In genomic region chr5:96080557-96080956, GRCh38 we compare ENCODE assay signal across 12 cellular contexts.
DNase-seq lines count a peak whose midpoint lies in the region; ATAC-seq and TF ChIP-seq lines count a peak whose summit lies in the region.
"Had no signal": no experiment of that assay in that cellular context is flagged by ENCODE, and none has a peak within 500 bp of the region (broad histone marks: within the 10 kb centered on the region; RNA-seq: fewer than 3 reads in every experiment).

No MANE protein-coding gene starts in this region.

- H3K4me1 Mint-ChIP-seq in activated T-helper 17 cell treated with anti-CD3 and anti-CD28 coated beads, Interleukin-2, amount 50 U/mL, for 72 hours: peaks cover 26% of the 10 kb centered on the region
- H3K4me1 Mint-ChIP-seq: CD8-positive, alpha-beta memory T cell had no signal

- H3K27me3 Mint-ChIP-seq in activated T-helper 17 cell treated with anti-CD3 and anti-CD28 coated beads, Interleukin-2, amount 50 U/mL, for 72 hours: peaks cover 4% of the 10 kb centered on the region

- TF ChIP-seq CTCF in foreskin fibroblast (IDR thresholded peaks at IDR 0.05; ENCODE audit: low read depth, low read length): no peak

- H3K36me3 Mint-ChIP-seq in activated T-helper 17 cell treated with anti-CD3 and anti-CD28 coated beads, Interleukin-2, amount 50 U/mL, for 72 hours (ENCODE audit: low read depth): no peaks in the 10 kb centered on the region
- H3K36me3 Mint-ChIP-seq: CD8-positive, alpha-beta memory T cell had no signal

- peak overlapping the region; percentile 49 for H3K27ac Mint-ChIP-seq in activated T-helper 17 cell treated with anti-CD3 and anti-CD28 coated beads, Interleukin-2, amount 50 U/mL, for 72 hours
- H3K27ac Mint-ChIP-seq: CD8-positive, alpha-beta memory T cell had no signal

- peak overlapping the region; percentile 10 for H3K4me3 Mint-ChIP-seq in activated T-helper 17 cell treated with anti-CD3 and anti-CD28 coated beads, Interleukin-2, amount 50 U/mL, for 72 hours
- H3K4me3 Mint-ChIP-seq: CD8-positive, alpha-beta memory T cell had no signal

- DNase-seq in stimulated activated CD4-positive, alpha-beta T cell treated with anti-CD3 and anti-CD28 coated beads, Interleukin-4, amount 100 ng/mL, for 48 hours (ENCODE audit: low read depth in 2 of 2): peak; percentile 15 to 18
- no peak for DNase-seq in stimulated activated CD4-positive, alpha-beta T cell treated with anti-CD3 and anti-CD28 coated beads, Interleukin-2, amount 100 ng/mL, for 48 hours
- DNase-seq in foreskin fibroblast: peak; percentile 82 to 86
- DNase-seq in DMS153 treated with DMSO at 0.1 percent for 48 hours (lab: John Stamatoyannopoulos, UW; ENCODE audit: unreplicated experiment): no peak
- DNase-seq: CD8-positive, alpha-beta memory T cell; NCI-H1417; transverse colon had no signal

- no peaks in the 10 kb centered on the region for H3K9me3 Mint-ChIP-seq in activated T-helper 17 cell treated with anti-CD3 and anti-CD28 coated beads, Interleukin-2, amount 50 U/mL, for 72 hours
- H3K9me3 Mint-ChIP-seq: CD8-positive, alpha-beta memory T cell had no signal

- ATAC-seq in activated T-helper 17 cell treated with anti-CD3 and anti-CD28 coated beads, Interleukin-2, amount 50 U/mL, for 72 hours (replicated peaks): peak; percentile 74
- no peak for ATAC-seq in HG03378 (IDR thresholded peaks at IDR 0.05; ENCODE audit: unreplicated experiment)
- ATAC-seq in GM19455 (IDR thresholded peaks at IDR 0.05; ENCODE audit: unreplicated experiment): no peak
- no peak for ATAC-seq in GM18502 (IDR thresholded peaks at IDR 0.05; ENCODE audit: poor library complexity, unreplicated experiment)

- no peak overlapping the region for H3K4me3 ChIP-seq in foreskin fibroblast (ENCODE audit: low read depth in 1 of 2, low read length in 2 of 2)
- H3K4me3 ChIP-seq: gastrocnemius medialis, transverse colon had no signal

Comparison
In these comparisons a context has a peak if more than half of its experiments do, and no peak if none do; other contexts are left out.
1. DNase-seq: peak in stimulated activated CD4-positive, alpha-beta T cell treated with anti-CD3 and anti-CD28 coated beads, Interleukin-4, amount 100 ng/mL, for 48 hours (2 of 2) and foreskin fibroblast (2 of 2); none in stimulated activated CD4-positive, alpha-beta T cell treated with anti-CD3 and anti-CD28 coated beads, Interleukin-2, amount 100 ng/mL, for 48 hours (0 of 2) and DMS153 treated with DMSO at 0.1 percent for 48 hours (single experiment).